ENCODE assay signal across 1 cellular context in genomic region chrX:72271812-72272211, GRCh38.
TF ChIP-seq lines count a peak whose summit lies in the region.

No MANE protein-coding gene starts in this region.

TF ChIP-seq in HEK293, 187 proteins besides CTCF, POLR2A, EP300 and RAD21 (continued from another document):
- TF ChIP-seq TSHZ1 (tag by site-specific recombination; IDR thresholded peaks at IDR 0.05; ENCODE audit: borderline replicate concordance): no peak
TF ChIP-seq in HEK293: peak in this region for 0.
